ENCODE assay signal across 6 cellular contexts in the genomic region with DNA sequence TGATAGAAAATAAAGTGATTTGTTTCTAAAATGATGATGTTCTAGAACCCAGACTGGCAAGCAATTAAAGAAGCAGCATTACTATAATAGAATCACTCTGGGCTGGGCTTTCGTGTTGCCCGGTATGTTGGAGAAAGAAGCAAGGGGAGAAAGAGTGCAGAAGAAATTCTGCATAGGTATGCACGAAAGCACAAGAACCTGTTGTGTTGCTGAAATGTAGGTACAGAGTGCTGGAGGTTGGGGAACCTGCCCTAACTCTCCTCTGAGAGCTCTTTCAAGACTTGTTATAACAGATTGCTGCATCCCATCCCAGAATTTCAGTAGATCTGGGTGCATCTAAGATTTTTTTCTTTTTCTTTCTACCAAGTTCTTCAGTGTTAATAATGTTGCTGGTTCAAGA.
"Had no signal": no experiment of that assay in that cellular context is flagged by ENCODE, and none has a peak within 500 bp of the region (broad histone marks: within the 10 kb centered on the region; RNA-seq: fewer than 3 reads in every experiment).

No MANE protein-coding gene starts in this region.

- H3K9me3 Mint-ChIP-seq: H9 had no signal

- ATAC-seq: HepG2 had no signal

- DNase-seq: GOT3, H9, HCEC 1CT, KBM-7 had no signal

- H3K27ac Mint-ChIP-seq: H9, IgD-negative memory B cell had no signal

- H3K27me3 Mint-ChIP-seq: IgD-negative memory B cell had no signal

- H3K36me3 Mint-ChIP-seq: IgD-negative memory B cell had no signal

- H3K4me3 Mint-ChIP-seq: H9, IgD-negative memory B cell had no signal
